Comparison of ENCODE assay signal across 1 cellular context in genomic region chr7:116499168-116500070, GRCh38.
TF ChIP-seq lines count a peak whose summit lies in the region.

CAV2 (plus strand) TSS chr7:116499738; CDS start chr7:116499782, 44 bp downstream.

TF ChIP-seq in HEK293, 187 proteins besides CTCF, POLR2A, EP300 and RAD21 (continued from another document):
- TF ChIP-seq ZNF280D (tag by site-specific recombination; IDR thresholded peaks at IDR 0.05) (no peak), ZNF747 (tag by site-specific recombination; IDR thresholded peaks at IDR 0.05) (no peak), ZNF660 (tag by site-specific recombination; IDR thresholded peaks at IDR 0.05) (peak; percentile 40), ZNF280C (tag by site-specific recombination; IDR thresholded peaks at IDR 0.05) (no peak), KLF16 (tag by site-specific recombination; IDR thresholded peaks at IDR 0.05) (peak; percentile 50), ZFP69B (tag by site-specific recombination; IDR thresholded peaks at IDR 0.05) (no peak), ZNF404 (tag by site-specific recombination; IDR thresholded peaks at IDR 0.05) (no peak), YY2 (tag by site-specific recombination; IDR thresholded peaks at IDR 0.05) (peak; percentile 24; the same call in 1 of the 2 replicates), ZNF626 (tag by site-specific recombination; IDR thresholded peaks at IDR 0.05) (no peak; the same call in 1 of the 2 replicates), ZBTB49 (tag by site-specific recombination; IDR thresholded peaks at IDR 0.05; ENCODE audit: low read depth) (no peak), IKZF3 (tag by site-specific recombination; IDR thresholded peaks at IDR 0.05) (peak; percentile 38; the same call in 1 of the 2 replicates), ZNF600 (tag by site-specific recombination; IDR thresholded peaks at IDR 0.05) (peak; percentile 48; the same call in 1 of the 2 replicates), ZNF529 (tag by site-specific recombination; IDR thresholded peaks at IDR 0.05; ENCODE audit: insufficient replicate concordance) (no peak), PRDM2 (tag by site-specific recombination; IDR thresholded peaks at IDR 0.05; ENCODE audit: borderline replicate concordance) (no peak), HOXD13 (CRISPR knock-in tag; IDR thresholded peaks at IDR 0.05; ENCODE audit: borderline replicate concordance) (no peak), ZBTB20 (tag by site-specific recombination; IDR thresholded peaks at IDR 0.05) (no peak), ZNF423 (tag by site-specific recombination; IDR thresholded peaks at IDR 0.05) (0 out of 2 replicates have a peak, but pooled peaks have one; percentile 31), ZNF175 (tag by site-specific recombination; IDR thresholded peaks at IDR 0.05) (no peak), ATF2 (tag by site-specific recombination; IDR thresholded peaks at IDR 0.05; ENCODE audit: low read depth) (no peak), ZNF214 (tag by site-specific recombination; IDR thresholded peaks at IDR 0.05; ENCODE audit: borderline replicate concordance) (no peak), ZNF155 (tag by site-specific recombination; IDR thresholded peaks at IDR 0.05) (no peak), INSM2 (tag by site-specific recombination; IDR thresholded peaks at IDR 0.05) (peak; percentile 25; the same call in 1 of the 2 replicates), GLI4 (tag by site-specific recombination; IDR thresholded peaks at IDR 0.05) (no peak), ZNF664 (tag by site-specific recombination; IDR thresholded peaks at IDR 0.05) (no peak), HIC1 (tag by site-specific recombination; IDR thresholded peaks at IDR 0.05) (no peak), ZNF248 (tag by site-specific recombination; IDR thresholded peaks at IDR 0.05) (no peak), ZNF311 (tag by site-specific recombination; IDR thresholded peaks at IDR 0.05; ENCODE audit: borderline replicate concordance) (no peak), ZNF692 (tag by site-specific recombination; IDR thresholded peaks at IDR 0.05) (peak; percentile 60; the same call in 1 of the 2 replicates)
